In genomic region chr17:77286391-77286640, GRCh38 we compare ENCODE assay signal across 13 cellular contexts.
DNase-seq lines count a peak whose midpoint lies in the region; ATAC-seq, FAIRE-seq and TF ChIP-seq lines count a peak whose summit lies in the region.
"Had no signal": no experiment of that assay in that cellular context is flagged by ENCODE, and none has a peak within 500 bp of the region (broad histone marks: within the 10 kb centered on the region; RNA-seq: fewer than 3 reads in every experiment).

No MANE protein-coding gene starts in this region.

- H3K9ac ChIP-seq in keratinocyte (ENCODE audit: control insufficient read depth, extremely low read depth, insufficient read depth, low read length) (peak overlapping the region; percentile 93), skeletal muscle satellite cell (ENCODE audit: low read depth, low read length) (peak overlapping the region; percentile 89)
- H3K9ac ChIP-seq: KMS-11 had no signal

- H3K79me2 ChIP-seq in keratinocyte (ENCODE audit: control insufficient read depth, insufficient read depth, low read length): peaks cover 57% of the 10 kb centered on the region

- no peak for DNase-seq in keratinocyte (ENCODE audit: low read depth, low spot score)
- no peak for DNase-seq in activated naive CD4-positive, alpha-beta T cell treated with Interleukin-2 at 50 U/mL for 16 hours
- no peak for DNase-seq in GM13977 (ENCODE audit: low spot score)
- DNase-seq: erythroblast had no signal

- H3K4me2 ChIP-seq in keratinocyte (ENCODE audit: control insufficient read depth, extremely low read depth, insufficient read depth, low read depth, low read length): peak overlapping the region; percentile 88
- H3K4me2 ChIP-seq in skeletal muscle satellite cell (ENCODE audit: low read length): peak overlapping the region; percentile 76
- H3K4me2 ChIP-seq: KMS-11 had no signal

- dilution Hi-C loops in keratinocyte (cut with MboI; ENCODE audit: extremely low pct_ligation_motif_present, low sequenced_read_pairs): no loop called here

- H3K4me3 ChIP-seq in keratinocyte (ENCODE audit: control insufficient read depth in 2 of 3, extremely low read depth in 1 of 3, insufficient read depth in 2 of 3, low read depth in 1 of 3, low read length in 3 of 3) (peak overlapping the region; percentile 13 to 69 (median 45)), skeletal muscle satellite cell (ENCODE audit: low read length) (peak overlapping the region; percentile 23)

- H3K27me3 ChIP-seq in keratinocyte (ENCODE audit: control insufficient read depth, extremely low read depth, insufficient read depth, low read length) (no peaks in the 10 kb centered on the region), skeletal muscle satellite cell (ENCODE audit: control insufficient read depth, insufficient read depth, low read length) (no peaks in the 10 kb centered on the region)
- H3K27me3 ChIP-seq: BE2C had no signal

- ATAC-seq in GM18870 (IDR thresholded peaks at IDR 0.05; ENCODE audit: unreplicated experiment): no peak
- no peak for ATAC-seq in HG03520 (IDR thresholded peaks at IDR 0.05; ENCODE audit: unreplicated experiment)
- ATAC-seq: activated T-helper 17 cell treated with anti-CD3 and anti-CD28 coated beads, Interleukin-2, amount 50 U/mL, for 72 hours had no signal

- H3K27ac ChIP-seq in C4-2B (peak overlapping the region; percentile 98), VCaP (peak overlapping the region; percentile 100), keratinocyte (ENCODE audit: control insufficient read depth, insufficient read depth, low read length) (peak overlapping the region; percentile 100)
- H3K27ac ChIP-seq: KMS-11 had no signal

- FAIRE-seq in keratinocyte (lab: Jason Lieb, UNC): no peak
- FAIRE-seq: GM18507 had no signal

- H3K4me1 ChIP-seq in keratinocyte (ENCODE audit: control insufficient read depth, extremely low read depth, insufficient read depth, low read length) (peaks cover 61% of the 10 kb centered on the region), skeletal muscle satellite cell (ENCODE audit: control insufficient read depth, insufficient read depth, low read length) (peaks cover 63% of the 10 kb centered on the region)

- in situ Hi-C loops in GM13977 (cut with MboI; ENCODE audit: low pct_unique_long_range_greater_than_20kb, low sequenced_read_pairs, unreplicated experiment): no loop called here

- no peaks in the 10 kb centered on the region for H4K20me1 ChIP-seq in keratinocyte (ENCODE audit: control insufficient read depth, extremely low read depth, insufficient read depth, low read length)

- peaks cover 3 to 10% of the 10 kb centered on the region in 2 experiments for H3K36me3 ChIP-seq in keratinocyte (ENCODE audit: control insufficient read depth in 2 of 2, extremely low read depth in 1 of 2, insufficient read depth in 2 of 2, low read length in 2 of 2)
- no peaks in the 10 kb centered on the region for H3K36me3 ChIP-seq in skeletal muscle satellite cell (ENCODE audit: insufficient read depth, low read length)
- H3K36me3 ChIP-seq: BE2C had no signal

- TF ChIP-seq CTCF in C4-2B (conservative IDR thresholded peaks at IDR 0.05) (no peak), VCaP (conservative IDR thresholded peaks at IDR 0.05) (no peak), keratinocyte (optimal IDR thresholded peaks at IDR 0.05 in 1 of 3, IDR thresholded peaks at IDR 0.05 in 1 of 3, conservative IDR thresholded peaks at IDR 0.05 in 1 of 3; ENCODE audit: extremely low read depth in 1 of 3, insufficient read depth in 2 of 3, low read length in 3 of 3) (no peak), GM13977 (IDR thresholded peaks at IDR 0.05; ENCODE audit: extremely low read depth, insufficient read depth, missing control alignments) (no peak)

- H3K9me1 ChIP-seq in keratinocyte (ENCODE audit: control insufficient read depth, extremely low read depth, insufficient read depth, low read length): no peaks in the 10 kb centered on the region

- H2AFZ ChIP-seq in keratinocyte (ENCODE audit: control insufficient read depth, low read length): no peak overlapping the region

- H3K9me3 ChIP-seq in keratinocyte (ENCODE audit: control insufficient read depth, low read depth, low read length) (no peaks in the 10 kb centered on the region), skeletal muscle satellite cell (replicated peaks; ENCODE audit: low read length) (no peaks in the 10 kb centered on the region)
- H3K9me3 ChIP-seq: BE2C had no signal
